ENCODE assay signal across 9 cellular contexts in genomic region chr6:133891814-133892443, GRCh38. TPM values are rescaled to one million over a fixed set of nuclear protein-coding genes. Genes with fewer than 3 reads are reported as not detected.
DNase-seq lines count a peak whose midpoint lies in the region; ATAC-seq and TF ChIP-seq lines count a peak whose summit lies in the region.
"Had no signal": no experiment of that assay in that cellular context is flagged by ENCODE, and none has a peak within 500 bp of the region (broad histone marks: within the 10 kb centered on the region; RNA-seq: fewer than 3 reads in every experiment).

No MANE protein-coding gene starts in this region.

- H3K27ac Mint-ChIP-seq in activated naive CD4-positive, alpha-beta T cell treated with anti-CD3 and anti-CD28 coated beads, Interleukin-2, amount 50 U/mL, for 24 hours: no peak overlapping the region

- H3K4me1 ChIP-seq in mucosa of rectum (ENCODE audit: control insufficient read depth in 2 of 2, insufficient read depth in 2 of 2, low read length in 2 of 2): peaks cover 6 to 14% of the 10 kb centered on the region in 2 donors
- peaks cover 11 to 26% (median 17%) of the 10 kb centered on the region in 4 donors for H3K4me1 ChIP-seq in upper lobe of left lung

- no peaks in the 10 kb centered on the region for H3K36me3 ChIP-seq in mucosa of rectum (ENCODE audit: control insufficient read depth in 2 of 2, insufficient read depth in 2 of 2, low read length in 2 of 2)
- H3K36me3 ChIP-seq in upper lobe of left lung: peaks cover 0 to 4% (median 0%) of the 10 kb centered on the region in 4 donors
- H3K36me3 ChIP-seq: adrenal gland had no signal

- ATAC-seq in upper lobe of left lung (ENCODE audit: low FRiP score in 2 of 2) (no peak), HG02840 (IDR thresholded peaks at IDR 0.05; ENCODE audit: low FRiP score, unreplicated experiment) (no peak), HG02759 (IDR thresholded peaks at IDR 0.05; ENCODE audit: unreplicated experiment) (no peak)

- no peak for DNase-seq in activated naive CD4-positive, alpha-beta T cell treated with Interleukin-2 at 50 U/mL for 16 hours
- DNase-seq in cardiac fibroblast (ENCODE audit: low read depth in 2 of 2): no peak
- peak in 1 of 2 donors; percentile 66 for DNase-seq in upper lobe of left lung
- DNase-seq in OCI-M2 (lab: John Stamatoyannopoulos, UW; ENCODE audit: unreplicated experiment): no peak

- H3K9me3 ChIP-seq in mucosa of rectum (ENCODE audit: control insufficient read depth in 2 of 2, low read length in 2 of 2): no peaks in the 10 kb centered on the region
- H3K9me3 ChIP-seq in upper lobe of left lung: no peaks in the 10 kb centered on the region
- H3K9me3 ChIP-seq: adrenal gland had no signal

- H3K36me3 Mint-ChIP-seq in activated naive CD4-positive, alpha-beta T cell treated with anti-CD3 and anti-CD28 coated beads, Interleukin-2, amount 50 U/mL, for 24 hours: no peaks in the 10 kb centered on the region

- no peak for TF ChIP-seq POLR2A in upper lobe of left lung (IDR thresholded peaks at IDR 0.05)

- H3K4me3 ChIP-seq in cardiac fibroblast (replicated peaks in 1 of 2; ENCODE audit: low read depth in 2 of 2, low read length in 2 of 2) (peak overlapping the region; percentile 60 to 75), mucosa of rectum (ENCODE audit: low read length in 2 of 2) (peak overlapping the region; percentile 61 to 66), upper lobe of left lung (peak overlapping the region; percentile 21 to 53 (median 38))

- peaks cover 77% of the 10 kb centered on the region for H3K27me3 Mint-ChIP-seq in activated naive CD4-positive, alpha-beta T cell treated with anti-CD3 and anti-CD28 coated beads, Interleukin-2, amount 50 U/mL, for 24 hours

- peaks cover 54% of the 10 kb centered on the region for H3K4me1 Mint-ChIP-seq in activated naive CD4-positive, alpha-beta T cell treated with anti-CD3 and anti-CD28 coated beads, Interleukin-2, amount 50 U/mL, for 24 hours

- H3K9me3 Mint-ChIP-seq in activated naive CD4-positive, alpha-beta T cell treated with anti-CD3 and anti-CD28 coated beads, Interleukin-2, amount 50 U/mL, for 24 hours: no peaks in the 10 kb centered on the region

- H3K27ac ChIP-seq in mucosa of rectum (ENCODE audit: low read depth in 2 of 2, low read length in 2 of 2): peak overlapping the region; percentile 65 to 71
- peak overlapping the region; percentile 84 to 86 (median 84) for H3K27ac ChIP-seq in upper lobe of left lung

- peak overlapping the region; percentile 24 for H3K4me3 Mint-ChIP-seq in activated naive CD4-positive, alpha-beta T cell treated with anti-CD3 and anti-CD28 coated beads, Interleukin-2, amount 50 U/mL, for 24 hours

- TF ChIP-seq EP300 in upper lobe of left lung (IDR thresholded peaks at IDR 0.05): peak in 2 of 4 donors; percentile 29 to 54

- TF ChIP-seq CTCF in cardiac fibroblast (IDR thresholded peaks at IDR 0.05; ENCODE audit: low read depth, low read length) (no peak), upper lobe of left lung (IDR thresholded peaks at IDR 0.05) (no peak)

- peaks cover 48 to 85% of the 10 kb centered on the region in 2 donors for H3K27me3 ChIP-seq in mucosa of rectum (ENCODE audit: control insufficient read depth in 2 of 2, insufficient read depth in 2 of 2, low read length in 2 of 2)
- H3K27me3 ChIP-seq in upper lobe of left lung: peaks cover 0 to 60% (median 20%) of the 10 kb centered on the region in 4 donors

- H3K9ac ChIP-seq in mucosa of rectum (ENCODE audit: low read depth in 1 of 2, low read length in 2 of 2): peak overlapping the region; percentile 17 to 59

- WGBS in upper lobe of left lung, 2 donors: 4% methylated on average over 14 of the region's 14 CpGs

RNA-seq across cellular contexts. Expression of gene TCF21, which starts 3.0 kb away (rescaled TPM):
- 10 to 100 TPM; 13.8 to 68.6 (median 30.2) TPM for total RNA-seq in upper lobe of left lung
